Comparison of ENCODE assay signal across 31 cellular contexts in the genomic region with DNA sequence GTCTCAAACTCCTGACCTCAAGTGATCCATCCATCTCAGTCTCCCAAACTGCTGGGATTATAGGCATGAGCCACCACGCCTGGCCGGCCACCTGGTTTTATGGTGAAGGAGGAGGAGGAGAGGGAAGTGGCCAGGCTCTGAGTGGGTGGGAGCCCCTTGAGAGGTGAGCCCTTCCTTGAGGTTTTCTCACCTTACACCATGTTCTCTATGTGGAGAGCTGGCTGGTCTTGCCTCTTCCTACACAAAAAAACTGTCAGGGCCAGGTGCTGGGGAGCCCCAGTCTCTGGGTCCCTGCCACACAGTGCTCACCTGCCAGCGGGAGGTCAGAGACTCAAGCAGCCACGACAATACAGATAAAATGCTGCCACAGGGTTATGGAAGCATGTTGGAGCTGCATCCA.
"Had no signal": no experiment of that assay in that cellular context is flagged by ENCODE, and none has a peak within 500 bp of the region (broad histone marks: within the 10 kb centered on the region; RNA-seq: fewer than 3 reads in every experiment).

No MANE protein-coding gene starts in this region.

- H3K27ac Mint-ChIP-seq: activated B cell treated with CpG ODN at 0.5 μM for 24 hours; activated CD4-positive, alpha-beta memory T cell treated with anti-CD3 and anti-CD28 coated beads for 36 hours; activated naive CD4-positive, alpha-beta T cell treated with anti-CD3 and anti-CD28 coated beads for 36 hours; activated naive CD4-positive, alpha-beta T cell treated with anti-CD3 and anti-CD28 coated beads, Interleukin-2, amount 50 U/mL, for 72 hours; activated T-helper 1 cell treated with anti-CD3 and anti-CD28 coated beads, Interleukin-12 subunit alpha, Interleukin-12 subunit beta, Interleukin-2, Interleukin-4 antibody, amounts not matched to agents 30 ng/mL and 10 ng/mL and 1 ng/mL, durations not matched to agents 14 hours and 24 hours and 36 hours; T-helper 1 cell treated with Interleukin-12 subunit alpha and Interleukin-12 subunit beta and Interleukin-4 antibody, amounts not matched to agents 30 μg/mL and 1 μg/mL, for 36 hours; T-helper 2 cell treated with Interferon-gamma antibody and Interleukin-4, amounts not matched to agents 5 μg/mL and 100 μg/mL, for 36 hours had no signal

- H3K4me1 ChIP-seq: adrenal gland had no signal

- H3K4me1 Mint-ChIP-seq: activated B cell treated with CpG ODN at 0.5 μM for 24 hours had no signal

- H3K27me3 ChIP-seq: adrenal gland, SJSA1 had no signal

- H3K36me3 Mint-ChIP-seq: activated CD4-positive, alpha-beta memory T cell treated with anti-CD3 and anti-CD28 coated beads for 36 hours; activated naive CD4-positive, alpha-beta T cell treated with anti-CD3 and anti-CD28 coated beads, Interleukin-2, amount 50 U/mL, for 72 hours had no signal

- H3K9me3 ChIP-seq: adrenal gland, SJSA1, SK-N-SH had no signal

- H3K36me3 ChIP-seq: adrenal gland, SJSA1 had no signal

- H3K4me3 Mint-ChIP-seq: activated B cell treated with CpG ODN at 0.5 μM for 24 hours; activated CD4-positive, alpha-beta memory T cell treated with anti-CD3 and anti-CD28 coated beads for 36 hours; activated naive CD4-positive, alpha-beta T cell treated with anti-CD3 and anti-CD28 coated beads for 36 hours; activated T-cell treated with anti-CD3 and anti-CD28 coated beads, Interleukin-2, amount 50 U/mL, for 4 hours; activated T-helper 1 cell treated with anti-CD3 and anti-CD28 coated beads, Interleukin-12 subunit alpha, Interleukin-12 subunit beta, Interleukin-2, Interleukin-4 antibody, amounts not matched to agents 30 ng/mL and 10 ng/mL and 1 ng/mL, durations not matched to agents 14 hours and 24 hours and 36 hours; brain; T-helper 1 cell treated with Interleukin-12 subunit alpha and Interleukin-12 subunit beta and Interleukin-4 antibody, amounts not matched to agents 30 μg/mL and 1 μg/mL, for 36 hours; T-helper 2 cell treated with Interferon-gamma antibody and Interleukin-4, amounts not matched to agents 5 μg/mL and 100 μg/mL, for 36 hours had no signal

- H3K4me2 ChIP-seq: SK-N-SH had no signal

- H3K9ac ChIP-seq: SK-N-SH had no signal

- H3K27ac ChIP-seq: adrenal gland, SJSA1 had no signal

- H3K9me3 Mint-ChIP-seq: activated B cell treated with CpG ODN at 0.5 μM for 24 hours; activated CD4-positive, alpha-beta memory T cell treated with anti-CD3 and anti-CD28 coated beads for 36 hours; activated naive CD4-positive, alpha-beta T cell treated with anti-CD3 and anti-CD28 coated beads for 36 hours; activated naive CD4-positive, alpha-beta T cell treated with anti-CD3 and anti-CD28 coated beads, Interleukin-2, amount 50 U/mL, for 72 hours; activated T-cell treated with anti-CD3 and anti-CD28 coated beads, Interleukin-2, amount 50 U/mL, for 4 hours; activated T-helper 1 cell treated with anti-CD3 and anti-CD28 coated beads, Interleukin-12 subunit alpha, Interleukin-12 subunit beta, Interleukin-2, Interleukin-4 antibody, amounts not matched to agents 30 ng/mL and 10 ng/mL and 1 ng/mL, durations not matched to agents 14 hours and 24 hours and 36 hours; brain; T-helper 1 cell treated with Interleukin-12 subunit alpha and Interleukin-12 subunit beta and Interleukin-4 antibody, amounts not matched to agents 30 μg/mL and 1 μg/mL, for 36 hours; T-helper 2 cell treated with Interferon-gamma antibody and Interleukin-4, amounts not matched to agents 5 μg/mL and 100 μg/mL, for 36 hours had no signal

- ATAC-seq: activated naive CD4-positive, alpha-beta T cell treated with anti-CD3 and anti-CD28 coated beads, Interleukin-2, amount 50 U/mL, for 72 hours; activated T-cell treated with anti-CD3 and anti-CD28 coated beads, Interleukin-2, amount 50 U/mL, for 4 hours; Panc1 had no signal

- H3K4me3 ChIP-seq: adrenal gland, SJSA1 had no signal

- DNase-seq: activated B cell treated with CpG ODN at 0.5 μM for 24 hours; activated CD4-positive, alpha-beta memory T cell treated with anti-CD3 and anti-CD28 coated beads for 36 hours; activated CD4-positive, alpha-beta T cell treated with anti-CD3 and anti-CD28 coated beads for 4 hours; activated CD4-positive, alpha-beta T cell treated with anti-CD3 and anti-CD28 coated beads, Interleukin-2, amount 50 U/mL, for 1 hour; activated CD4-positive, CD25-positive, alpha-beta regulatory T cell treated with anti-CD3 and anti-CD28 coated beads, Interleukin-2, amount 50 U/mL, for 72 hours; activated CD8-positive, alpha-beta memory T cell treated with anti-CD3 and anti-CD28 coated beads, Interleukin-2, amount 50 U/mL, for 4 hours; activated gamma-delta T cell treated with Interleukin-2 at 50 U/mL for 16 hours; activated naive CD4-positive, alpha-beta T cell treated with anti-CD3 and anti-CD28 coated beads for 36 hours; activated T-cell treated with anti-CD3 and anti-CD28 coated beads for 4 hours; activated T-cell treated with anti-CD3 and anti-CD28 coated beads, Interleukin-2, amount 50 U/mL, for 4 hours; adrenal gland; central memory CD4-positive, alpha-beta T cell; Karpas-422; NCI-H1105; NCI-H1417 treated with DMSO at 0.1 percent for 48 hours; NCI-H1930; NCI-H2081 treated with DMSO at 0.1 percent for 48 hours; NCI-H226; NCI-H446 treated with DMSO at 0.1 percent for 48 hours; NCI-H524; NCI-H69; NCI-H82; SHP77 treated with DMSO at 0.1 percent for 48 hours; SK-N-SH had no signal
